Comparison of ENCODE assay signal across 8 cellular contexts in genomic region chr15:78422571-78423340, GRCh38. TPM values are rescaled to one million over a fixed set of nuclear protein-coding genes. Genes with fewer than 3 reads are reported as not detected.
DNase-seq lines count a peak whose midpoint lies in the region; ATAC-seq, FAIRE-seq and TF ChIP-seq lines count a peak whose summit lies in the region.

No MANE protein-coding gene starts in this region.

- no peak overlapping the region for H3K27ac Mint-ChIP-seq in CD8-positive, alpha-beta T cell
- no peak overlapping the region for H3K27ac Mint-ChIP-seq in stimulated activated effector memory CD8-positive, alpha-beta T cell treated with anti-CD3 and anti-CD28 coated beads, Interleukin-12 subunit alpha, Interleukin-12 subunit beta, amount 100 ng/mL, for 72 hours

- intact Hi-C loops in CD8-positive, alpha-beta T cell (cut with DNase I, micrococcal nuclease), result loop anchor here (1.0 to 5.0 kb wide), 7 partner anchors 114 to 464 kb away; partner anchors contain the start of gene CIB2 (in 1 of the 2)

- no peak overlapping the region for H3K4me3 Mint-ChIP-seq in CD8-positive, alpha-beta T cell
- H3K4me3 Mint-ChIP-seq in stimulated activated effector memory CD8-positive, alpha-beta T cell treated with anti-CD3 and anti-CD28 coated beads, Interleukin-12 subunit alpha, Interleukin-12 subunit beta, amount 100 ng/mL, for 72 hours, result no peak overlapping the region

- peak; percentile 63 for FAIRE-seq in endometrium (lab: Jason Lieb, UNC)

- peak; percentile 92 for ATAC-seq in CD8-positive, alpha-beta T cell
- ATAC-seq in stimulated activated effector memory CD8-positive, alpha-beta T cell treated with anti-CD3 and anti-CD28 coated beads, Interleukin-12 subunit alpha, Interleukin-12 subunit beta, amount 100 ng/mL, for 72 hours, result peak; percentile 76
- ATAC-seq in GM19463 (IDR thresholded peaks at IDR 0.05; ENCODE audit: unreplicated experiment), result no peak

- POLR2A ChIA-PET in CD8-positive, alpha-beta T cell (lab: Charles Lee), result interaction anchor here (1.0 to 2.2 kb wide), 3 partner anchors 15 to 311 kb away, joined by 3 to 12 read pairs (median 5); partner anchors contain the start of gene IREB2

- no peaks in the 10 kb centered on the region for H3K4me1 ChIP-seq in CD8-positive, alpha-beta T cell (ENCODE audit: insufficient read depth, low read length)
- no peaks in the 10 kb centered on the region for H3K4me1 ChIP-seq in NT2/D1 (ENCODE audit: insufficient read depth, insufficient read length)
- H3K4me1 ChIP-seq in mucosa of rectum (ENCODE audit: control insufficient read depth in 2 of 2, insufficient read depth in 2 of 2, low read length in 2 of 2), result peaks cover 12 to 24% of the 10 kb centered on the region in 2 donors

- H3K27ac ChIP-seq in CD8-positive, alpha-beta T cell (ENCODE audit: low read depth, low read length), result no peak overlapping the region
- H3K27ac ChIP-seq in HL-60 (replicated peaks) (peak overlapping the region; percentile 27), mucosa of rectum (ENCODE audit: low read depth in 2 of 2, low read length in 2 of 2) (peak overlapping the region; percentile 46 to 86)

- no peak overlapping the region for H3K9ac ChIP-seq in NT2/D1 (ENCODE audit: insufficient read length, low read depth)
- H3K9ac ChIP-seq in mucosa of rectum (ENCODE audit: low read depth in 1 of 2, low read length in 2 of 2), result no peak overlapping the region

- no peaks in the 10 kb centered on the region for H3K27me3 ChIP-seq in CD8-positive, alpha-beta T cell (ENCODE audit: insufficient read depth, low read length)
- no peaks in the 10 kb centered on the region for H3K27me3 ChIP-seq in HL-60 (ENCODE audit: insufficient read depth, poor library complexity, severe bottlenecking)
- H3K27me3 ChIP-seq in NT2/D1 (ENCODE audit: insufficient read depth, insufficient read length), result no peaks in the 10 kb centered on the region
- H3K27me3 ChIP-seq in mucosa of rectum (ENCODE audit: control insufficient read depth in 2 of 2, insufficient read depth in 2 of 2, low read length in 2 of 2), result no peaks in the 10 kb centered on the region

- no peaks in the 10 kb centered on the region for H3K9me3 Mint-ChIP-seq in CD8-positive, alpha-beta T cell
- no peaks in the 10 kb centered on the region for H3K9me3 Mint-ChIP-seq in stimulated activated effector memory CD8-positive, alpha-beta T cell treated with anti-CD3 and anti-CD28 coated beads, Interleukin-12 subunit alpha, Interleukin-12 subunit beta, amount 100 ng/mL, for 72 hours

- H3K36me3 ChIP-seq in CD8-positive, alpha-beta T cell (ENCODE audit: insufficient read depth, low read length), result no peaks in the 10 kb centered on the region
- H3K36me3 ChIP-seq in NT2/D1 (ENCODE audit: insufficient read depth, insufficient read length, low read length) (no peaks in the 10 kb centered on the region), mucosa of rectum (ENCODE audit: control insufficient read depth in 2 of 2, insufficient read depth in 2 of 2, low read length in 2 of 2) (no peaks in the 10 kb centered on the region)

- peaks cover 7% of the 10 kb centered on the region for H3K4me1 Mint-ChIP-seq in CD8-positive, alpha-beta T cell (ENCODE audit: low read depth)
- H3K4me1 Mint-ChIP-seq in stimulated activated effector memory CD8-positive, alpha-beta T cell treated with anti-CD3 and anti-CD28 coated beads, Interleukin-12 subunit alpha, Interleukin-12 subunit beta, amount 100 ng/mL, for 72 hours, result peaks cover 7% of the 10 kb centered on the region

- no peak overlapping the region for H3K4me3 ChIP-seq in CD8-positive, alpha-beta T cell (ENCODE audit: low read depth, low read length)
- H3K4me3 ChIP-seq in HL-60 (replicated peaks; ENCODE audit: insufficient read depth, low read length), result no peak overlapping the region
- H3K4me3 ChIP-seq in NT2/D1 (ENCODE audit: insufficient read length, low read depth), result no peak overlapping the region
- peak overlapping the region in 1 of 2 donors; percentile 1 for H3K4me3 ChIP-seq in mucosa of rectum (ENCODE audit: low read length in 2 of 2)

- CTCF ChIA-PET in CD8-positive, alpha-beta T cell (lab: Charles Lee), result interaction anchor here (0.5 to 2.8 kb wide), 16 partner anchors 9 to 463 kb away, joined by 3 to 19 read pairs (median 4); partner anchors contain the start of gene IREB2

- no peaks in the 10 kb centered on the region for H3K9me3 ChIP-seq in CD8-positive, alpha-beta T cell (ENCODE audit: low read length)
- H3K9me3 ChIP-seq in NT2/D1 (ENCODE audit: insufficient read depth, low read length) (peaks cover 8% of the 10 kb centered on the region; the same call in 1 of the 2 replicates), mucosa of rectum (ENCODE audit: control insufficient read depth in 2 of 2, low read length in 2 of 2) (no peaks in the 10 kb centered on the region)

- peak; percentile 92 for TF ChIP-seq CTCF in CD8-positive, alpha-beta T cell (IDR thresholded peaks at IDR 0.05)
- TF ChIP-seq CTCF in HL-60 (IDR thresholded peaks at IDR 0.05; ENCODE audit: insufficient read depth, low read length), result peak; percentile 94

- peak; percentile 31 to 74 (median 56) for DNase-seq in CD8-positive, alpha-beta T cell
- DNase-seq in HL-60 (ENCODE audit: low read depth in 1 of 2, low spot score in 1 of 2) (peak in 1 of 2 experiments; percentile 83), NT2/D1 (ENCODE audit: low read depth, low spot score) (peak; percentile 63)
- DNase-seq in activated CD8-positive, alpha-beta memory T cell treated with anti-CD3 and anti-CD28 coated beads for 48 hours (ENCODE audit: low read depth in 2 of 3, low spot score in 2 of 3), result peak in 2 of 3 experiments; percentile 15 to 33
- peak; percentile 48 to 75 for DNase-seq in stimulated activated effector memory CD8-positive, alpha-beta T cell treated with anti-CD3 and anti-CD28 coated beads, Interleukin-12 subunit alpha, Interleukin-12 subunit beta, amount 100 ng/mL, for 72 hours (ENCODE audit: low spot score in 2 of 2)

- no peaks in the 10 kb centered on the region for H3K36me3 Mint-ChIP-seq in CD8-positive, alpha-beta T cell
- H3K36me3 Mint-ChIP-seq in stimulated activated effector memory CD8-positive, alpha-beta T cell treated with anti-CD3 and anti-CD28 coated beads, Interleukin-12 subunit alpha, Interleukin-12 subunit beta, amount 100 ng/mL, for 72 hours, result peaks cover 5% of the 10 kb centered on the region

- peaks cover 14% of the 10 kb centered on the region for H3K27me3 Mint-ChIP-seq in CD8-positive, alpha-beta T cell (ENCODE audit: low read depth)

RNA-seq across cellular contexts. Expression of gene IREB2, which starts 15.3 kb away (rescaled TPM):
- 10 to 100 TPM; 67.4 to 76.7 TPM for total RNA-seq in CD8-positive, alpha-beta T cell
